ENCODE assay signal across 17 cellular contexts in the genomic region with DNA sequence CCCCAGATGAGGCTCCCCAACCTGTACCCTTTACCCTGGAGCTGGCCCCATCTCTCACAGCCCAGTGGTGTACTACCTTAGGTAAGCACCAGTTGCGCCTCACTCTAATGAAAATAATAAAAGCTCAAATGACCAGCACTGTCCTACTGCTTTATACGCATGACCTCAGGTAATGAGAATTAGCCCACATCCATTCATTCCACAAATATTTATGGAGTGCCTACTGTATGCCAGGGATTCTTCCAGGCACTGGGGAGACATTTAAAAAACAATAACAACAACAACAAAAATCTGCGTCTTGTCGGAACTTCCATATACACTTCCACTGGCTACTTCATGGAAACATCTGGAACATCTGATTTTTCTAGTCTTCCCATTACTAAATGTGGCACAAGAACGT. TPM values are rescaled to one million over a fixed set of nuclear protein-coding genes. Genes with fewer than 3 reads are reported as not detected.
DNase-seq lines count a peak whose midpoint lies in the region; ATAC-seq and TF ChIP-seq lines count a peak whose summit lies in the region.
"Had no signal": no experiment of that assay in that cellular context is flagged by ENCODE, and none has a peak within 500 bp of the region (broad histone marks: within the 10 kb centered on the region; RNA-seq: fewer than 3 reads in every experiment).

No MANE protein-coding gene starts in this region.

- peaks cover 46% of the 10 kb centered on the region for H3K4me1 ChIP-seq in CD4-positive, alpha-beta memory T cell (ENCODE audit: insufficient read depth, low read length)
- peaks cover 19% of the 10 kb centered on the region for H3K4me1 ChIP-seq in HUES48 (ENCODE audit: control insufficient read depth, insufficient read depth, low read length)
- H3K4me1 ChIP-seq in neuronal stem cell (ENCODE audit: control insufficient read depth in 2 of 2, insufficient read depth in 1 of 2, low read depth in 1 of 2, low read length in 2 of 2), result peaks cover 9 to 11% of the 10 kb centered on the region in 2 donors

- H3K27ac ChIP-seq in CD4-positive, alpha-beta memory T cell (ENCODE audit: low read depth, low read length), result no peak overlapping the region
- H3K27ac ChIP-seq in HUES48 (ENCODE audit: low read depth, low read length) (peak overlapping the region; percentile 65), neuronal stem cell (replicated peaks; ENCODE audit: low read length) (no peak overlapping the region)

- H3K4me1 Mint-ChIP-seq in CD4-positive, alpha-beta memory T cell, result peaks cover 47 to 91% (median 66%) of the 10 kb centered on the region in 4 donors
- peaks cover 41% of the 10 kb centered on the region for H3K4me1 Mint-ChIP-seq in endothelial cell (ENCODE audit: unreplicated experiment)

- H2AK5ac ChIP-seq in neuronal stem cell (ENCODE audit: low read depth, low read length), result peak overlapping the region; percentile 65

- no peak overlapping the region for H4K91ac ChIP-seq in neuronal stem cell (ENCODE audit: low read depth, low read length, poor library complexity)

- H3K27ac Mint-ChIP-seq in CD4-positive, alpha-beta memory T cell, result peak overlapping the region in 4 of 7 donors; percentile 13 to 82 (median 62)
- H3K27ac Mint-ChIP-seq in endothelial cell (ENCODE audit: unreplicated experiment), result peak overlapping the region; percentile 93

- POLR2A ChIA-PET in CD4-positive, alpha-beta memory T cell (lab: Charles Lee; ENCODE audit: partially characterized antibody), result interaction anchor here (1.8 to 2.0 kb wide), 2 partner anchors 16 to 20 kb away, joined by 4 to 6 read pairs; no protein-coding TSS in a partner anchor

- H3K27me3 Mint-ChIP-seq in CD4-positive, alpha-beta memory T cell, result no peaks in the 10 kb centered on the region
- H3K27me3 Mint-ChIP-seq in endothelial cell (ENCODE audit: unreplicated experiment), result peaks cover 5% of the 10 kb centered on the region

- H3K36me3 ChIP-seq in CD4-positive, alpha-beta memory T cell (ENCODE audit: insufficient read depth, low read length), result peaks cover 7% of the 10 kb centered on the region
- no peaks in the 10 kb centered on the region for H3K36me3 ChIP-seq in HUES48 (ENCODE audit: control insufficient read depth, insufficient read depth, low read length)
- no peaks in the 10 kb centered on the region for H3K36me3 ChIP-seq in neuronal stem cell (replicated peaks in 1 of 2; ENCODE audit: control insufficient read depth in 2 of 2, insufficient read depth in 2 of 2, low read length in 2 of 2)

- no peak overlapping the region for H3K4me3 ChIP-seq in CD4-positive, alpha-beta memory T cell (ENCODE audit: low read length in 2 of 2)
- H3K4me3 ChIP-seq in HUES48 (ENCODE audit: low read depth, low read length), result no peak overlapping the region
- H3K4me3 ChIP-seq in neuronal stem cell (ENCODE audit: low read length in 2 of 2), result no peak overlapping the region
- H3K4me3 ChIP-seq: GM12878 had no signal

- H4K8ac ChIP-seq in neuronal stem cell (ENCODE audit: low read depth, low read length), result no peak overlapping the region

- no peak for DNase-seq in CD4-positive, alpha-beta memory T cell
- DNase-seq in endothelial cell (ENCODE audit: low spot score), result no peak
- DNase-seq in neuronal stem cell (ENCODE audit: low spot score), result no peak
- DNase-seq in NCI-H1694 (lab: John Stamatoyannopoulos, UW), result no peak
- no peak for DNase-seq in activated naive CD4-positive, alpha-beta T cell treated with anti-CD3 and anti-CD28 coated beads, Interleukin-2, amount 50 U/mL, for 16 hours
- DNase-seq: ACHN; AML-193; DND-41; GDM1; NCI-H1930; NCI-H2171; NK-92 treated with Interleukin-12 subunit alpha and Interleukin-12 subunit beta, amount 100 ng/mL, for 24 hours; SHP77 treated with DMSO at 0.1 percent for 48 hours had no signal

- peak overlapping the region; percentile 50 for H3K18ac ChIP-seq in neuronal stem cell (ENCODE audit: low read length)

- no peak for TF ChIP-seq CTCF in endothelial cell (IDR thresholded peaks at IDR 0.05; ENCODE audit: unreplicated experiment)

- intact Hi-C loops in CD4-positive, alpha-beta memory T cell (cut with micrococcal nuclease), result no loop called here

- H3K23ac ChIP-seq in neuronal stem cell (ENCODE audit: low read depth, low read length, poor library complexity), result no peak overlapping the region

- no peak overlapping the region for H3K14ac ChIP-seq in neuronal stem cell (ENCODE audit: low read length)

- peaks cover 9 to 16% of the 10 kb centered on the region in 2 donors for H3K36me3 Mint-ChIP-seq in CD4-positive, alpha-beta memory T cell
- no peaks in the 10 kb centered on the region for H3K36me3 Mint-ChIP-seq in endothelial cell (ENCODE audit: low read depth, unreplicated experiment)

- no peaks in the 10 kb centered on the region for H3K27me3 ChIP-seq in CD4-positive, alpha-beta memory T cell (ENCODE audit: insufficient read depth, low read length)
- H3K27me3 ChIP-seq in HUES48 (ENCODE audit: control insufficient read depth, insufficient read depth, low read length) (no peaks in the 10 kb centered on the region), neuronal stem cell (ENCODE audit: control insufficient read depth in 3 of 3, insufficient read depth in 3 of 3, low read depth in 1 of 3, low read length in 3 of 3) (no peaks in the 10 kb centered on the region)

- no peak overlapping the region for H3K9ac ChIP-seq in HUES48 (ENCODE audit: low read depth, low read length)
- no peak overlapping the region for H3K9ac ChIP-seq in neuronal stem cell (ENCODE audit: low read depth, low read length, poor library complexity)

- no peak overlapping the region for H3K4me2 ChIP-seq in neuronal stem cell (ENCODE audit: insufficient read depth, low read length, poor library complexity, severe bottlenecking)

- no peak overlapping the region for H3K4me3 Mint-ChIP-seq in CD4-positive, alpha-beta memory T cell
- no peak overlapping the region for H3K4me3 Mint-ChIP-seq in endothelial cell (ENCODE audit: unreplicated experiment)

- no CpG with 5 or more reads among the region's 5 CpGs for WGBS in neuronal stem cell (ENCODE audit: extremely low coverage in 2 of 2, insufficient read length in 2 of 2, insufficient replicate concordance in 1 of 2), 2 donors

- CTCF ChIA-PET in CD4-positive, alpha-beta memory T cell (lab: Charles Lee; ENCODE audit: partially characterized antibody), result interaction anchor here (2.1 to 9.7 kb wide), 2 partner anchors 18 to 85 kb away, joined by 8 to 150 read pairs; a partner anchor contains a TSS

- H2BK120ac ChIP-seq in neuronal stem cell (ENCODE audit: low read depth, low read length), result no peak overlapping the region

- no peak overlapping the region for H2BK5ac ChIP-seq in neuronal stem cell (ENCODE audit: low read length)

- H3K4ac ChIP-seq in neuronal stem cell (ENCODE audit: low read length), result no peak overlapping the region

- peak overlapping the region; percentile 33 for H2BK12ac ChIP-seq in neuronal stem cell (ENCODE audit: low read length)

- H2AFZ ChIP-seq in neuronal stem cell (ENCODE audit: low read length), result no peak overlapping the region

- peaks cover 0 to 2% (median 0%) of the 10 kb centered on the region in 8 donors for H3K9me3 Mint-ChIP-seq in CD4-positive, alpha-beta memory T cell
- no peaks in the 10 kb centered on the region for H3K9me3 Mint-ChIP-seq in endothelial cell (ENCODE audit: unreplicated experiment)

- ATAC-seq in HG03095 (IDR thresholded peaks at IDR 0.05; ENCODE audit: unreplicated experiment), result no peak
- ATAC-seq: GM12878, SK-N-SH treated with all-trans-retinoic acid at 6 μM for 48 hours had no signal

- H3K9me3 ChIP-seq in CD4-positive, alpha-beta memory T cell (ENCODE audit: control insufficient read depth in 1 of 2, low read length in 2 of 2), result no peaks in the 10 kb centered on the region
- H3K9me3 ChIP-seq in HUES48 (ENCODE audit: control insufficient read depth, insufficient read depth, low read length) (no peaks in the 10 kb centered on the region), neuronal stem cell (replicated peaks in 1 of 2; ENCODE audit: control insufficient read depth in 2 of 2, insufficient read depth in 1 of 2, low read depth in 1 of 2, low read length in 2 of 2) (peaks cover 7 to 25% of the 10 kb centered on the region in 2 donors)

- H3K79me1 ChIP-seq in neuronal stem cell (ENCODE audit: low read depth, low read length), result no peaks in the 10 kb centered on the region

- H2BK15ac ChIP-seq in neuronal stem cell (ENCODE audit: low read length), result peak overlapping the region; percentile 82

RNA-seq across cellular contexts. Expression of a gene that starts 20.8 kb away (rescaled TPM):
- total RNA-seq in CD4-positive, alpha-beta memory T cell, result 10 to 100 TPM; 77.1 to 80.7 TPM
- 100 to 1,000 TPM; 100 to 114 TPM for polyA plus RNA-seq in CD4-positive, alpha-beta memory T cell
- total RNA-seq in endothelial cell (ENCODE audit: unreplicated experiment), result 34.6 TPM
- 10.7 TPM for polyA plus RNA-seq in neuronal stem cell (2013, experiment 1 of 2)
- 9.6 TPM for polyA plus RNA-seq in neuronal stem cell (2013, experiment 2 of 2)
